Comparison of ENCODE assay signal across 1 cellular context in genomic region chr9:136882109-136882946, GRCh38.
TF ChIP-seq lines count a peak whose summit lies in the region.

No MANE protein-coding gene starts in this region.

TF ChIP-seq in HepG2, 621 proteins besides CTCF, POLR2A, EP300 and RAD21 (continued from another document and continues in another):
- TF ChIP-seq, protein P1, sequence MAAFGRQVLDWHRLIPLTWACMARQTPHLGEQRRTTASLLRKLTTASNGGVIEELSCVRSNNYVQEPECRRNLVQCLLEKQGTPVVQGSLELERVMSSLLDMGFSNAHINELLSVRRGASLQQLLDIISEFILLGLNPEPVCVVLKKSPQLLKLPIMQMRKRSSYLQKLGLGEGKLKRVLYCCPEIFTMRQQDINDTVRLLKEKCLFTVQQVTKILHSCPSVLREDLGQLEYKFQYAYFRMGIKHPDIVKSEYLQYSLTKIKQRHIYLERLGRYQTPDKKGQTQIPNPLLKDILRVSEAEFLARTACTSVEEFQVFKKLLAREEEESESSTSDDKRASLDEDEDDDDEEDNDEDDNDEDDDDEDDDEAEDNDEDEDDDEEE (CRISPR knock-in tag; IDR thresholded peaks at IDR 0.05) = no peak
- TF ChIP-seq RNF219 (CRISPR knock-in tag; IDR thresholded peaks at IDR 0.05) (no peak), KDM5A (IDR thresholded peaks at IDR 0.05; ENCODE audit: borderline replicate concordance, low read length) (no peak; the same call in 1 of the 2 replicates), CHD4 (IDR thresholded peaks at IDR 0.05; ENCODE audit: borderline replicate concordance, low read length) (peak; percentile 38; the same call in 1 of the 2 replicates), ZNF362 (CRISPR knock-in tag; IDR thresholded peaks at IDR 0.05; ENCODE audit: borderline replicate concordance) (peak; percentile 59; the same call in 1 of the 2 replicates), CEBPG (CRISPR knock-in tag; IDR thresholded peaks at IDR 0.05) (peak; percentile 97), XRCC5 (optimal IDR thresholded peaks at IDR 0.05; ENCODE audit: low read length) (peak; percentile 38), HMGXB4 (CRISPR knock-in tag; IDR thresholded peaks at IDR 0.05; ENCODE audit: borderline replicate concordance in 1 of 2, low read depth in 1 of 2) (peak; percentile 74 to 77), KDM2A (CRISPR knock-in tag; IDR thresholded peaks at IDR 0.05; ENCODE audit: borderline replicate concordance, low read depth) (peak; percentile 72; the same call in 1 of the 2 replicates), HNF1B (CRISPR knock-in tag; IDR thresholded peaks at IDR 0.05) (peak; percentile 91), ZNF549 (CRISPR knock-in tag; IDR thresholded peaks at IDR 0.05) (no peak), ELF1 (CRISPR knock-in tag; IDR thresholded peaks at IDR 0.05) (peak; percentile 42; the same call in 1 of the 2 replicates), PCBP2 (optimal IDR thresholded peaks at IDR 0.05; ENCODE audit: low read depth, low read length, poor library complexity, severe bottlenecking) (no peak), PAX8 (CRISPR knock-in tag; IDR thresholded peaks at IDR 0.05; ENCODE audit: borderline replicate concordance) (0 out of 2 replicates have a peak, but pooled peaks have one; percentile 42), STAG1 (CRISPR knock-in tag; IDR thresholded peaks at IDR 0.05) (no peak), SNRNP70 (IDR thresholded peaks at IDR 0.05; ENCODE audit: low read depth, low read length) (no peak), SOX5 (CRISPR knock-in tag; IDR thresholded peaks at IDR 0.05; ENCODE audit: borderline replicate concordance) (peak; percentile 79; the same call in 1 of the 2 replicates), MLXIP (CRISPR knock-in tag; IDR thresholded peaks at IDR 0.05; ENCODE audit: borderline replicate concordance) (no peak), ZNF776 (CRISPR knock-in tag; IDR thresholded peaks at IDR 0.05) (no peak), FOXM1 (CRISPR knock-in tag; IDR thresholded peaks at IDR 0.05) (no peak), HIVEP1 (CRISPR knock-in tag; IDR thresholded peaks at IDR 0.05) (peak; percentile 99), SMAD3 (CRISPR knock-in tag; IDR thresholded peaks at IDR 0.05) (peak; percentile 66; the same call in 1 of the 2 replicates), KLF16 (CRISPR knock-in tag; IDR thresholded peaks at IDR 0.05) (peak in 1 of 2 experiments; percentile 95; a peak in 2 of 4 replicates), ZNF235 (CRISPR knock-in tag; IDR thresholded peaks at IDR 0.05; ENCODE audit: borderline replicate concordance) (no peak), ZNF335 (CRISPR knock-in tag; IDR thresholded peaks at IDR 0.05) (peak; percentile 82), TBX2 (CRISPR knock-in tag; IDR thresholded peaks at IDR 0.05; ENCODE audit: borderline replicate concordance) (peak; percentile 96; the same call in 1 of the 2 replicates), THYN1 (CRISPR knock-in tag; IDR thresholded peaks at IDR 0.05; ENCODE audit: borderline replicate concordance, low read depth) (no peak), ZNF816 (CRISPR knock-in tag; IDR thresholded peaks at IDR 0.05; ENCODE audit: borderline replicate concordance) (peak; percentile 83; the same call in 1 of the 2 replicates), TMF1 (CRISPR knock-in tag; IDR thresholded peaks at IDR 0.05; ENCODE audit: low read depth) (0 out of 2 replicates have a peak, but pooled peaks have one; percentile 5), GLI4 (CRISPR knock-in tag; IDR thresholded peaks at IDR 0.05; ENCODE audit: borderline replicate concordance) (no peak), ZBTB7A (CRISPR knock-in tag; IDR thresholded peaks at IDR 0.05) (peak; percentile 40; the same call in 1 of the 2 replicates), ZNF878 (CRISPR knock-in tag; IDR thresholded peaks at IDR 0.05) (no peak), STAT5B (CRISPR knock-in tag; IDR thresholded peaks at IDR 0.05) (no peak), ZNF446 (CRISPR knock-in tag; IDR thresholded peaks at IDR 0.05) (no peak)
- TF ChIP-seq, protein P2, sequence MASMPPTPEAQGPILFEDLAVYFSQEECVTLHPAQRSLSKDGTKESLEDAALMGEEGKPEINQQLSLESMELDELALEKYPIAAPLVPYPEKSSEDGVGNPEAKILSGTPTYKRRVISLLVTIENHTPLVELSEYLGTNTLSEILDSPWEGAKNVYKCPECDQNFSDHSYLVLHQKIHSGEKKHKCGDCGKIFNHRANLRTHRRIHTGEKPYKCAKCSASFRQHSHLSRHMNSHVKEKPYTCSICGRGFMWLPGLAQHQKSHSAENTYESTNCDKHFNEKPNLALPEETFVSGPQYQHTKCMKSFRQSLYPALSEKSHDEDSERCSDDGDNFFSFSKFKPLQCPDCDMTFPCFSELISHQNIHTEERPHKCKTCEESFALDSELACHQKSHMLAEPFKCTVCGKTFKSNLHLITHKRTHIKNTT (CRISPR knock-in tag; IDR thresholded peaks at IDR 0.05) = no peak
- TF ChIP-seq, protein P3, sequence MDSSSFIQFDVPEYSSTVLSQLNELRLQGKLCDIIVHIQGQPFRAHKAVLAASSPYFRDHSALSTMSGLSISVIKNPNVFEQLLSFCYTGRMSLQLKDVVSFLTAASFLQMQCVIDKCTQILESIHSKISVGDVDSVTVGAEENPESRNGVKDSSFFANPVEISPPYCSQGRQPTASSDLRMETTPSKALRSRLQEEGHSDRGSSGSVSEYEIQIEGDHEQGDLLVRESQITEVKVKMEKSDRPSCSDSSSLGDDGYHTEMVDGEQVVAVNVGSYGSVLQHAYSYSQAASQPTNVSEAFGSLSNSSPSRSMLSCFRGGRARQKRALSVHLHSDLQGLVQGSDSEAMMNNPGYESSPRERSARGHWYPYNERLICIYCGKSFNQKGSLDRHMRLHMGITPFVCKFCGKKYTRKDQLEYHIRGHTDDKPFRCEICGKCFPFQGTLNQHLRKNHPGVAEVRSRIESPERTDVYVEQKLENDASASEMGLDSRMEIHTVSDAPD (CRISPR knock-in tag; IDR thresholded peaks at IDR 0.05) = no peak
- TF ChIP-seq, protein P4, sequence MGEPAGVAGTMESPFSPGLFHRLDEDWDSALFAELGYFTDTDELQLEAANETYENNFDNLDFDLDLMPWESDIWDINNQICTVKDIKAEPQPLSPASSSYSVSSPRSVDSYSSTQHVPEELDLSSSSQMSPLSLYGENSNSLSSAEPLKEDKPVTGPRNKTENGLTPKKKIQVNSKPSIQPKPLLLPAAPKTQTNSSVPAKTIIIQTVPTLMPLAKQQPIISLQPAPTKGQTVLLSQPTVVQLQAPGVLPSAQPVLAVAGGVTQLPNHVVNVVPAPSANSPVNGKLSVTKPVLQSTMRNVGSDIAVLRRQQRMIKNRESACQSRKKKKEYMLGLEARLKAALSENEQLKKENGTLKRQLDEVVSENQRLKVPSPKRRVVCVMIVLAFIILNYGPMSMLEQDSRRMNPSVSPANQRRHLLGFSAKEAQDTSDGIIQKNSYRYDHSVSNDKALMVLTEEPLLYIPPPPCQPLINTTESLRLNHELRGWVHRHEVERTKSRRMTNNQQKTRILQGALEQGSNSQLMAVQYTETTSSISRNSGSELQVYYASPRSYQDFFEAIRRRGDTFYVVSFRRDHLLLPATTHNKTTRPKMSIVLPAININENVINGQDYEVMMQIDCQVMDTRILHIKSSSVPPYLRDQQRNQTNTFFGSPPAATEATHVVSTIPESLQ (CRISPR knock-in tag; conservative IDR thresholded peaks at IDR 0.05) = no peak
- TF ChIP-seq, protein P5, sequence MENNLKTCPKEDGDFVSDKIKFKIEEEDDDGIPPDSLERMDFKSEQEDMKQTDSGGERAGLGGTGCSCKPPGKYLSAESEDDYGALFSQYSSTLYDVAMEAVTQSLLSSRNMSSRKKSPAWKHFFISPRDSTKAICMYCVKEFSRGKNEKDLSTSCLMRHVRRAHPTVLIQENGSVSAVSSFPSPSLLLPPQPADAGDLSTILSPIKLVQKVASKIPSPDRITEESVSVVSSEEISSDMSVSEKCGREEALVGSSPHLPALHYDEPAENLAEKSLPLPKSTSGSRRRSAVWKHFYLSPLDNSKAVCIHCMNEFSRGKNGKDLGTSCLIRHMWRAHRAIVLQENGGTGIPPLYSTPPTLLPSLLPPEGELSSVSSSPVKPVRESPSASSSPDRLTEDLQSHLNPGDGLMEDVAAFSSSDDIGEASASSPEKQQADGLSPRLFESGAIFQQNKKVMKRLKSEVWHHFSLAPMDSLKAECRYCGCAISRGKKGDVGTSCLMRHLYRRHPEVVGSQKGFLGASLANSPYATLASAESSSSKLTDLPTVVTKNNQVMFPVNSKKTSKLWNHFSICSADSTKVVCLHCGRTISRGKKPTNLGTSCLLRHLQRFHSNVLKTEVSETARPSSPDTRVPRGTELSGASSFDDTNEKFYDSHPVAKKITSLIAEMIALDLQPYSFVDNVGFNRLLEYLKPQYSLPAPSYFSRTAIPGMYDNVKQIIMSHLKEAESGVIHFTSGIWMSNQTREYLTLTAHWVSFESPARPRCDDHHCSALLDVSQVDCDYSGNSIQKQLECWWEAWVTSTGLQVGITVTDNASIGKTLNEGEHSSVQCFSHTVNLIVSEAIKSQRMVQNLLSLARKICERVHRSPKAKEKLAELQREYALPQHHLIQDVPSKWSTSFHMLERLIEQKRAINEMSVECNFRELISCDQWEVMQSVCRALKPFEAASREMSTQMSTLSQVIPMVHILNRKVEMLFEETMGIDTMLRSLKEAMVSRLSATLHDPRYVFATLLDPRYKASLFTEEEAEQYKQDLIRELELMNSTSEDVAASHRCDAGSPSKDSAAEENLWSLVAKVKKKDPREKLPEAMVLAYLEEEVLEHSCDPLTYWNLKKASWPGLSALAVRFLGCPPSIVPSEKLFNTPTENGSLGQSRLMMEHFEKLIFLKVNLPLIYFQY (CRISPR knock-in tag; IDR thresholded peaks at IDR 0.05; ENCODE audit: borderline replicate concordance) = peak; percentile 69; the same call in 1 of the 2 replicates
- TF ChIP-seq, protein P6, sequence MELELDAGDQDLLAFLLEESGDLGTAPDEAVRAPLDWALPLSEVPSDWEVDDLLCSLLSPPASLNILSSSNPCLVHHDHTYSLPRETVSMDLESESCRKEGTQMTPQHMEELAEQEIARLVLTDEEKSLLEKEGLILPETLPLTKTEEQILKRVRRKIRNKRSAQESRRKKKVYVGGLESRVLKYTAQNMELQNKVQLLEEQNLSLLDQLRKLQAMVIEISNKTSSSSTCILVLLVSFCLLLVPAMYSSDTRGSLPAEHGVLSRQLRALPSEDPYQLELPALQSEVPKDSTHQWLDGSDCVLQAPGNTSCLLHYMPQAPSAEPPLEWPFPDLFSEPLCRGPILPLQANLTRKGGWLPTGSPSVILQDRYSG (CRISPR knock-in tag; IDR thresholded peaks at IDR 0.05) = no peak
